Comparison of ENCODE assay signal across 20 cellular contexts in the genomic region with DNA sequence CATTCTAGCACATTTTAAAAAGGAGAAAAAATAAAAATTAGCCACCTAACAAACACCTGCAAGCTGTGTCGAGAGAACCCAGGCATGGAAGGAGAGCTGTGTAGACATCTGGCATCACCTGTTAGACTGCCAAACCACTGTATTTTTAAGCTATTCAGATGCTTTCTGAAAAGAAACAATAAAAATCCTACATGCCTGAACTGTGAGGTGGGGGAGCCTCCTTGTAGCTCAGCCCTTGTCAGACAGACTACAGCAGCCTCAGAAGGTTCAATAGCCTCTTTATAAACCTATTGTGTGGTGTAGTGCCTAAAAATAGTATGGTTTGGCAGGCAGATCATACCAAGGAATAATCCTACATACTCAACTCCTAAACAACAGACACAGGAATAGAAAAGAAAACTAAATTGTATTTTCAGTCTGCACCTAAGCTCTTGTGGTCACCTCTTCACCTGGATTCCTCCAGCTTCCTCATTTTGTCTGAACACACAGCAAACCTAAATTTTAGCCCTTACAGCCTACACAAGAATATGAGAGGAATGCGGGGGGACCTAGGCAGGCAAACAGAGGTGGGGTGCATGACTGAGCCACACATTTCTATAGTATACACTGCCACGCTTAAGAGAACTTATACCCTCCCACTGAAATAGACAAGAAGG.
"Had no signal": no experiment of that assay in that cellular context is flagged by ENCODE, and none has a peak within 500 bp of the region (broad histone marks: within the 10 kb centered on the region; RNA-seq: fewer than 3 reads in every experiment).

No MANE protein-coding gene starts in this region.

- H3K27ac Mint-ChIP-seq: activated naive CD4-positive, alpha-beta T cell treated with anti-CD3 and anti-CD28 coated beads for 36 hours; activated naive CD8-positive, alpha-beta T cell treated with anti-CD3 and anti-CD28 coated beads, Interleukin-2, amount 50 U/mL, for 24 hours; activated T-helper 2 cell treated with anti-CD3 and anti-CD28 coated beads, Interferon-gamma antibody, Interleukin-2, Interleukin-4, amounts not matched to agents 10 μg/mL and 5 μg/mL and 100 μg/mL, durations not matched to agents 14 hours and 24 hours and 36 hours; dendritic cell treated with granulocyte-macrophage colony-stimulating factor and Interleukin-4, amounts not matched to agents 40 ng/mL and 50 ng/mL, for 4 days; stimulated activated naive CD8-positive, alpha-beta T cell treated with anti-CD3 and anti-CD28 coated beads, Interleukin-15, Interleukin-2, amounts not matched to agents 100 ng/mL and 50 ng/mL, for 24 hours had no signal

- H3K27ac ChIP-seq: ascending aorta, breast epithelium, gastroesophageal sphincter, prostate gland, spleen, suprapubic skin had no signal

- H3K9me3 Mint-ChIP-seq: activated naive CD4-positive, alpha-beta T cell treated with anti-CD3 and anti-CD28 coated beads for 36 hours; activated naive CD8-positive, alpha-beta T cell treated with anti-CD3 and anti-CD28 coated beads, Interleukin-2, amount 50 U/mL, for 24 hours; activated T-helper 2 cell treated with anti-CD3 and anti-CD28 coated beads, Interferon-gamma antibody, Interleukin-2, Interleukin-4, amounts not matched to agents 10 μg/mL and 5 μg/mL and 100 μg/mL, durations not matched to agents 14 hours and 24 hours and 36 hours; dendritic cell treated with granulocyte-macrophage colony-stimulating factor and Interleukin-4, amounts not matched to agents 40 ng/mL and 50 ng/mL, for 4 days; effector memory CD8-positive, alpha-beta T cell; stimulated activated naive CD8-positive, alpha-beta T cell treated with anti-CD3 and anti-CD28 coated beads, Interleukin-15, Interleukin-2, amounts not matched to agents 100 ng/mL and 50 ng/mL, for 24 hours had no signal

- H3K36me3 Mint-ChIP-seq: naive thymus-derived CD8-positive, alpha-beta T cell had no signal

- H3K27me3 ChIP-seq: ascending aorta, breast epithelium, gastroesophageal sphincter, spleen, suprapubic skin had no signal

- H3K4me1 ChIP-seq: ascending aorta, prostate gland had no signal

- H3K9me3 ChIP-seq: ascending aorta, breast epithelium, gastroesophageal sphincter, mucosa of descending colon, prostate gland, spleen, suprapubic skin had no signal

- DNase-seq: activated CD4-positive, CD25-positive, alpha-beta regulatory T cell treated with anti-CD3 and anti-CD28 coated beads, Interleukin-2, amount 50 U/mL, for 72 hours; activated naive CD4-positive, alpha-beta T cell treated with anti-CD3 and anti-CD28 coated beads for 36 hours; activated naive CD8-positive, alpha-beta T cell treated with anti-CD3 and anti-CD28 coated beads, Interleukin-2, amount 50 U/mL, for 24 hours; activated T-cell treated with anti-CD3 and anti-CD28 coated beads, Interleukin-2, amount 50 U/mL, for 1 hour; effector memory CD8-positive, alpha-beta T cell; left cardiac atrium; mucosa of descending colon; naive thymus-derived CD8-positive, alpha-beta T cell; occipital lobe; spleen; trophoblast cell had no signal

- H3K27me3 Mint-ChIP-seq: activated naive CD8-positive, alpha-beta T cell treated with anti-CD3 and anti-CD28 coated beads, Interleukin-2, amount 50 U/mL, for 24 hours; dendritic cell treated with granulocyte-macrophage colony-stimulating factor and Interleukin-4, amounts not matched to agents 40 ng/mL and 50 ng/mL, for 4 days; effector memory CD8-positive, alpha-beta T cell; stimulated activated naive CD8-positive, alpha-beta T cell treated with anti-CD3 and anti-CD28 coated beads, Interleukin-15, Interleukin-2, amounts not matched to agents 100 ng/mL and 50 ng/mL, for 24 hours had no signal

- H3K36me3 ChIP-seq: ascending aorta, breast epithelium, gastroesophageal sphincter, prostate gland, spleen, suprapubic skin had no signal

- H3K4me3 Mint-ChIP-seq: activated naive CD4-positive, alpha-beta T cell treated with anti-CD3 and anti-CD28 coated beads for 36 hours; activated naive CD8-positive, alpha-beta T cell treated with anti-CD3 and anti-CD28 coated beads, Interleukin-2, amount 50 U/mL, for 24 hours; dendritic cell treated with granulocyte-macrophage colony-stimulating factor and Interleukin-4, amounts not matched to agents 40 ng/mL and 50 ng/mL, for 4 days; effector memory CD8-positive, alpha-beta T cell; naive thymus-derived CD8-positive, alpha-beta T cell; stimulated activated naive CD8-positive, alpha-beta T cell treated with anti-CD3 and anti-CD28 coated beads, Interleukin-15, Interleukin-2, amounts not matched to agents 100 ng/mL and 50 ng/mL, for 24 hours had no signal

- H3K4me3 ChIP-seq: ascending aorta, breast epithelium, gastroesophageal sphincter, mucosa of descending colon, prostate gland, spleen, suprapubic skin had no signal

- ATAC-seq: activated naive CD8-positive, alpha-beta T cell treated with anti-CD3 and anti-CD28 coated beads, Interleukin-2, amount 50 U/mL, for 24 hours; effector memory CD8-positive, alpha-beta T cell; gastroesophageal sphincter; mucosa of descending colon; naive thymus-derived CD8-positive, alpha-beta T cell; sciatic nerve had no signal
